ENCODE assay signal across 9 cellular contexts in genomic region chr6:111871207-111871606, GRCh38. TPM values are rescaled to one million over a fixed set of nuclear protein-coding genes. Genes with fewer than 3 reads are reported as not detected.
DNase-seq lines count a peak whose midpoint lies in the region; ATAC-seq and TF ChIP-seq lines count a peak whose summit lies in the region.
"Had no signal": no experiment of that assay in that cellular context is flagged by ENCODE, and none has a peak within 500 bp of the region (broad histone marks: within the 10 kb centered on the region; RNA-seq: fewer than 3 reads in every experiment).

No MANE protein-coding gene starts in this region.

- H3K14ac ChIP-seq in IMR-90 (replicated peaks; ENCODE audit: low read depth, low read length): 0 out of 2 replicates have a peak overlapping the region, but pooled peaks have one; percentile 30

- peak overlapping the region; percentile 53 to 94 (median 91); a peak in 21 of 22 replicates for H3K9ac ChIP-seq in BLaER1 treated with 17β-estradiol and CSF1 and Interleukin-3, amounts not matched to agents 10 nM and 100 nM
- H3K9ac ChIP-seq in IMR-90 (ENCODE audit: low read depth, low read length): 0 out of 2 replicates have a peak overlapping the region, but pooled peaks have one; percentile 6

- H3K36me3 ChIP-seq in BLaER1 treated with 17β-estradiol and CSF1 and Interleukin-3, amounts not matched to agents 10 nM and 100 nM: peaks cover 0 to 19% (median 5%) of the 10 kb centered on the region in 11 experiments; a peak in 11 of 22 replicates
- H3K36me3 ChIP-seq in IMR-90 (ENCODE audit: control insufficient read depth, insufficient read depth, low read length): no peaks in the 10 kb centered on the region
- H3K36me3 ChIP-seq: neutrophil had no signal

- peak overlapping the region; percentile 95 to 99 (median 96) for H3K4me3 Mint-ChIP-seq in immature natural killer cell

- dilution Hi-C loops in IMR-90 (cut with HindIII; ENCODE audit: low sequenced_read_pairs, unreplicated experiment): no loop called here

- CTCF ChIA-PET in IMR-90 (lab: Yijun Ruan, JAX): no interaction called here

- TF ChIP-seq CTCF in IMR-90 (conservative IDR thresholded peaks at IDR 0.05; ENCODE audit: low read depth, low read length): no peak

- peak overlapping the region; percentile 25; the same call in 1 of the 2 replicates for H3K4ac ChIP-seq in IMR-90 (ENCODE audit: low read depth, low read length)

- H3K4me1 ChIP-seq in BLaER1 treated with 17β-estradiol and CSF1 and Interleukin-3, amounts not matched to agents 10 nM and 100 nM: peaks cover 31 to 48% (median 41%) of the 10 kb centered on the region in 10 experiments
- peaks cover 1% of the 10 kb centered on the region; the same call in 1 of the 2 replicates for H3K4me1 ChIP-seq in IMR-90 (ENCODE audit: control insufficient read depth, insufficient read depth, low read length)

- DNase-seq in IMR-90: no peak
- peak; percentile 26 for DNase-seq in activated gamma-delta T cell treated with anti-CD3 and anti-CD28 coated beads, Interleukin-2, amount 50 U/mL, for 16 hours (ENCODE audit: low read depth)
- DNase-seq in immature natural killer cell: peak; percentile 44 to 55 (median 49)
- peak in 2 of 49 donors; percentile 21 to 25 for DNase-seq in substantia nigra (lab: John Stamatoyannopoulos, UW)
- DNase-seq in NCI-H446 (lab: John Stamatoyannopoulos, UW): no peak
- DNase-seq in NCI-H128 (lab: John Stamatoyannopoulos, UW; ENCODE audit: unreplicated experiment): no peak

- H3K79me1 ChIP-seq in IMR-90 (ENCODE audit: low read depth in 1 of 2, low read length in 2 of 2): peaks cover 34 to 38% of the 10 kb centered on the region in 2 experiments

- peaks cover 9 to 19% (median 19%) of the 10 kb centered on the region in 3 donors for H3K27me3 Mint-ChIP-seq in immature natural killer cell (ENCODE audit: low read depth in 3 of 3)

- peaks cover 3% of the 10 kb centered on the region; the same call in 1 of the 2 replicates for H3K9me1 ChIP-seq in IMR-90 (ENCODE audit: insufficient read depth, low read length)

- H3K4me3 ChIP-seq in BLaER1 treated with 17β-estradiol and CSF1 and Interleukin-3, amounts not matched to agents 10 nM and 100 nM: peak overlapping the region; percentile 84 to 99 (median 97)
- H3K4me3 ChIP-seq in IMR-90 (ENCODE audit: insufficient read depth, low read depth, low read length): peak overlapping the region; percentile 18

- peak overlapping the region; percentile 35; the same call in 1 of the 2 replicates for H3K23ac ChIP-seq in IMR-90 (ENCODE audit: low read depth, low read length)

- WGBS in IMR-90 (ENCODE audit: extremely low coverage in 2 of 2, insufficient read length in 1 of 2), 2 experiments: 83% methylated on average over 2 of the region's 3 CpGs; no CpG with 5 or more reads in 1 of the 2 experiments

- H3K36me3 Mint-ChIP-seq in immature natural killer cell: peaks cover 0 to 9% (median 4%) of the 10 kb centered on the region in 3 donors

- peaks cover 17 to 64% of the 10 kb centered on the region in 2 donors for H3K4me1 Mint-ChIP-seq in immature natural killer cell

- BruUV-seq in IMR-90 (replicated peaks; lab: Mats Ljungman, UMichigan): no TSS peak

- ATAC-seq in IMR-90 (ENCODE audit: low read depth) (no peak), GM18909 (IDR thresholded peaks at IDR 0.05; ENCODE audit: poor library complexity, unreplicated experiment) (no peak)

- H3K4me2 ChIP-seq in BLaER1 treated with 17β-estradiol and CSF1 and Interleukin-3, amounts not matched to agents 10 nM and 100 nM: peak overlapping the region; percentile 75 to 95 (median 92)
- H3K4me2 ChIP-seq in IMR-90 (ENCODE audit: low read depth, low read length): peak overlapping the region; percentile 95

- no peaks in the 10 kb centered on the region for H3K9me3 Mint-ChIP-seq in immature natural killer cell

- no peaks in the 10 kb centered on the region for H3K27me3 ChIP-seq in BLaER1 treated with 17β-estradiol and CSF1 and Interleukin-3, amounts not matched to agents 10 nM and 100 nM
- 0 out of 2 replicates have a peak, but pooled peaks cover 2% of the 10 kb centered on the region for H3K27me3 ChIP-seq in IMR-90 (ENCODE audit: control insufficient read depth, insufficient read depth, low read length)

- H2BK15ac ChIP-seq in IMR-90 (ENCODE audit: low read depth, low read length): no peak overlapping the region

- H3K18ac ChIP-seq in IMR-90 (ENCODE audit: low read depth, low read length): no peak overlapping the region

- H2BK120ac ChIP-seq in IMR-90 (ENCODE audit: low read depth, low read length): peak overlapping the region; percentile 23; the same call in 1 of the 2 replicates

- peaks cover 0 to 64% (median 41%) of the 10 kb centered on the region in 11 experiments; a peak in 17 of 22 replicates for H4K20me1 ChIP-seq in BLaER1 treated with 17β-estradiol and CSF1 and Interleukin-3, amounts not matched to agents 10 nM and 100 nM
- peaks cover 3% of the 10 kb centered on the region; the same call in 1 of the 2 replicates for H4K20me1 ChIP-seq in IMR-90 (ENCODE audit: insufficient read depth, low read length)

- no peak overlapping the region for H2BK20ac ChIP-seq in IMR-90 (ENCODE audit: low read depth, low read length)

- POLR2A ChIA-PET in IMR-90 (lab: Charles Lee; ENCODE audit: unreplicated experiment): no interaction called here

- intact Hi-C loops in IMR-90 (cut with micrococcal nuclease): loop anchor here (5.0 kb wide), 2 partner anchors 69 to 101 kb away; no protein-coding TSS in a partner anchor

- H2AK5ac ChIP-seq in IMR-90 (ENCODE audit: low read depth, low read length): 0 out of 2 replicates have a peak overlapping the region, but pooled peaks have one; percentile 18

- H3K56ac ChIP-seq in IMR-90 (ENCODE audit: extremely low read depth, insufficient read depth, low read length): no peak overlapping the region

- peak overlapping the region in 10 of 11 experiments; percentile 51 to 94 (median 65); a peak in 20 of 22 replicates for H3K27ac ChIP-seq in BLaER1 treated with 17β-estradiol and CSF1 and Interleukin-3, amounts not matched to agents 10 nM and 100 nM
- no peak overlapping the region for H3K27ac ChIP-seq in IMR-90 (ENCODE audit: insufficient read depth, low read length)
- H3K27ac ChIP-seq in substantia nigra (ENCODE audit: low read depth, low read length, poor library complexity, severe bottlenecking): peak overlapping the region; percentile 96
- H3K27ac ChIP-seq: neutrophil had no signal

- TF ChIP-seq POLR2A in IMR-90 (IDR thresholded peaks at IDR 0.05; ENCODE audit: low read depth, low read length): no peak

- H2BK5ac ChIP-seq in IMR-90 (ENCODE audit: low read depth, low read length, poor library complexity, severe bottlenecking): no peak overlapping the region

- TF ChIP-seq RAD21 in IMR-90 (IDR thresholded peaks at IDR 0.05; ENCODE audit: low read length): no peak

- H4K91ac ChIP-seq in IMR-90 (ENCODE audit: insufficient read depth, low read depth, low read length): no peak overlapping the region

- in situ Hi-C loops in IMR-90 (cut with MboI; ENCODE audit: low sequenced_read_pairs): no loop called here

- H2AK9ac ChIP-seq in IMR-90 (replicated peaks; ENCODE audit: low read depth, low read length, poor library complexity): no peak overlapping the region

- no peak overlapping the region for H2AFZ ChIP-seq in IMR-90 (replicated peaks; ENCODE audit: low read length, poor library complexity)

- no peak overlapping the region for H4K8ac ChIP-seq in IMR-90 (ENCODE audit: low read depth in 2 of 2, low read length in 2 of 2)

- H3K9me3 ChIP-seq in BLaER1 treated with 17β-estradiol and CSF1 and Interleukin-3, amounts not matched to agents 10 nM and 100 nM (replicated peaks in 1 of 11): no peaks in the 10 kb centered on the region
- H3K9me3 ChIP-seq in IMR-90 (ENCODE audit: control insufficient read depth, insufficient read depth, low read length): no peaks in the 10 kb centered on the region
- H3K9me3 ChIP-seq: neutrophil had no signal

- peak overlapping the region; percentile 89 to 98 (median 96) for H3K27ac Mint-ChIP-seq in immature natural killer cell

- no peak overlapping the region for H4K5ac ChIP-seq in IMR-90 (ENCODE audit: low read depth, low read length)

TF ChIP-seq in IMR-90, 13 proteins besides CTCF, POLR2A, EP300 and RAD21:
- TF ChIP-seq RCOR1 (IDR thresholded peaks at IDR 0.05; ENCODE audit: insufficient replicate concordance, low read length) (no peak), CEBPB (IDR thresholded peaks at IDR 0.05; ENCODE audit: low read depth, low read length) (no peak), RFX5 (IDR thresholded peaks at IDR 0.05; ENCODE audit: low read depth, low read length) (no peak), ELK1 (IDR thresholded peaks at IDR 0.05; ENCODE audit: borderline replicate concordance, low read depth, low read length) (no peak), USF2 (IDR thresholded peaks at IDR 0.05; ENCODE audit: low read depth, low read length) (no peak), FOS (IDR thresholded peaks at IDR 0.05; ENCODE audit: low read depth, low read length) (no peak), BHLHE40 (IDR thresholded peaks at IDR 0.05; ENCODE audit: low read depth, low read length) (no peak), MAZ (IDR thresholded peaks at IDR 0.05; ENCODE audit: borderline replicate concordance, low read depth, low read length) (no peak), NFE2L2 (IDR thresholded peaks at IDR 0.05; ENCODE audit: low read depth, low read length) (no peak), CHD1 (IDR thresholded peaks at IDR 0.05; ENCODE audit: low read depth, low read length) (no peak), MXI1 (IDR thresholded peaks at IDR 0.05; ENCODE audit: borderline replicate concordance, low read depth, low read length) (no peak)

RNA-seq across cellular contexts. Expression of gene FYN, which starts 2.0 kb away (rescaled TPM):
- total RNA-seq in IMR-90 (2012; rRNA removed): 36.4 and 41.1 TPM in 2 replicates
- polyA plus RNA-seq in IMR-90 (2012; rRNA removed): 30.8 and 35.1 TPM in 2 replicates
- polyA plus RNA-seq in IMR-90 (2012; cell fraction: cytosol; rRNA removed): 41.7 and 98.8 TPM in 2 replicates
- polyA plus RNA-seq in IMR-90 (2012; cell fraction: nucleus; rRNA removed; ENCODE audit: low replicate concordance): 36.3 and 72.0 TPM in 2 replicates
- 100 to 1,000 TPM; 358 to 488 (median 414) TPM for polyA plus RNA-seq in immature natural killer cell

Comparison
In these comparisons a context has a peak if more than half of its experiments do, and no peak if none do; other contexts are left out.
1. DNase-seq: peak in activated gamma-delta T cell treated with anti-CD3 and anti-CD28 coated beads, Interleukin-2, amount 50 U/mL, for 16 hours (single experiment) and immature natural killer cell (3 of 3); none in IMR-90 (single experiment), NCI-H446 (0 of 2) and NCI-H128 (single experiment).